1 cellular context compared by ENCODE assay signal in the genomic region with DNA sequence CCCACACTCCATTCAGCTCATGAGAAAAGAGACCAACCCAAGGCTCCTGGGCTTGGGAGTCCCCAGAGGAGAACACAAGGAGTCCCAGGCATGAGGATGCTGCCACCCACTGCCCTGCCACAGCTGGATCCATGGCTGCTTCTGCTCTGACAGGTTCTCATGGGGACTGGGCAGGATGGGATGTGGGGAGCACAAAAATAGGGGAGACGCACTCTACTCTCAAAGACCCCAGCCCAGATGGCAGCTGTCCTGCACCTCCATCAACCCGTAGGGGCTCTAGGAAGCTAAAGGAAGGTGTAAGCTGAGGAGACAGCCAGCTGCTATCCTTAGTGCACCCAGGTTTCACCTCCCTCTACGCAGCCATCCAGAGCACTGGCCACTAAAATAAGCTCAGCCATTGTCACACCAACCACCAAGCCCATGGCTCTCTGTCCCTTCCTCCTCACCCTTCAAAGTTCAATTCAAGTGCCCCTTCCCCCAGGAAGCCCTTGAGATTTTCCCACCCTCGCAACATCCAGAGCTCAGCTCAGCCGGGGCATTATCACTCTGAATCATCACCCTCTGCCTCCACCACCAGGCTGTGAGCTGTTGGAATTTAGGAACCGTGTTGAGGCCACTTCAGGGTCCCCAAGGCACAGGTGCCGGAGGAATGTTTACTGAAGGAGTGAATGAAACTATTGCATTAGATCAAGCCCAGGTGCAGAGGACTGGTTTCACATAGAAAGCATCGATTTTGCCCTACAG.
TF ChIP-seq lines count a peak whose summit lies in the region.

No MANE protein-coding gene starts in this region.

TF ChIP-seq in GM23338, 12 proteins besides CTCF, POLR2A, EP300 and RAD21 (continued from another document):
- TF ChIP-seq, protein P1, sequence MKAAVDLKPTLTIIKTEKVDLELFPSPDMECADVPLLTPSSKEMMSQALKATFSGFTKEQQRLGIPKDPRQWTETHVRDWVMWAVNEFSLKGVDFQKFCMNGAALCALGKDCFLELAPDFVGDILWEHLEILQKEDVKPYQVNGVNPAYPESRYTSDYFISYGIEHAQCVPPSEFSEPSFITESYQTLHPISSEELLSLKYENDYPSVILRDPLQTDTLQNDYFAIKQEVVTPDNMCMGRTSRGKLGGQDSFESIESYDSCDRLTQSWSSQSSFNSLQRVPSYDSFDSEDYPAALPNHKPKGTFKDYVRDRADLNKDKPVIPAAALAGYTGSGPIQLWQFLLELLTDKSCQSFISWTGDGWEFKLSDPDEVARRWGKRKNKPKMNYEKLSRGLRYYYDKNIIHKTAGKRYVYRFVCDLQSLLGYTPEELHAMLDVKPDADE (IDR thresholded peaks at IDR 0.05) = no peak
- TF ChIP-seq ZNF114 (CRISPR knock-in tag; IDR thresholded peaks at IDR 0.05) (no peak), EZH2 (IDR thresholded peaks at IDR 0.05; ENCODE audit: low read depth, unreplicated experiment) (no peak), ZNF331 (CRISPR knock-in tag; IDR thresholded peaks at IDR 0.05; ENCODE audit: low read depth) (no peak), EZH2phosphoT487 (IDR thresholded peaks at IDR 0.05; ENCODE audit: unreplicated experiment) (no peak), NANOG (IDR thresholded peaks at IDR 0.05; ENCODE audit: borderline replicate concordance) (no peak), STAT1 (IDR thresholded peaks at IDR 0.05; ENCODE audit: unreplicated experiment) (no peak)
- TF ChIP-seq, protein P2, sequence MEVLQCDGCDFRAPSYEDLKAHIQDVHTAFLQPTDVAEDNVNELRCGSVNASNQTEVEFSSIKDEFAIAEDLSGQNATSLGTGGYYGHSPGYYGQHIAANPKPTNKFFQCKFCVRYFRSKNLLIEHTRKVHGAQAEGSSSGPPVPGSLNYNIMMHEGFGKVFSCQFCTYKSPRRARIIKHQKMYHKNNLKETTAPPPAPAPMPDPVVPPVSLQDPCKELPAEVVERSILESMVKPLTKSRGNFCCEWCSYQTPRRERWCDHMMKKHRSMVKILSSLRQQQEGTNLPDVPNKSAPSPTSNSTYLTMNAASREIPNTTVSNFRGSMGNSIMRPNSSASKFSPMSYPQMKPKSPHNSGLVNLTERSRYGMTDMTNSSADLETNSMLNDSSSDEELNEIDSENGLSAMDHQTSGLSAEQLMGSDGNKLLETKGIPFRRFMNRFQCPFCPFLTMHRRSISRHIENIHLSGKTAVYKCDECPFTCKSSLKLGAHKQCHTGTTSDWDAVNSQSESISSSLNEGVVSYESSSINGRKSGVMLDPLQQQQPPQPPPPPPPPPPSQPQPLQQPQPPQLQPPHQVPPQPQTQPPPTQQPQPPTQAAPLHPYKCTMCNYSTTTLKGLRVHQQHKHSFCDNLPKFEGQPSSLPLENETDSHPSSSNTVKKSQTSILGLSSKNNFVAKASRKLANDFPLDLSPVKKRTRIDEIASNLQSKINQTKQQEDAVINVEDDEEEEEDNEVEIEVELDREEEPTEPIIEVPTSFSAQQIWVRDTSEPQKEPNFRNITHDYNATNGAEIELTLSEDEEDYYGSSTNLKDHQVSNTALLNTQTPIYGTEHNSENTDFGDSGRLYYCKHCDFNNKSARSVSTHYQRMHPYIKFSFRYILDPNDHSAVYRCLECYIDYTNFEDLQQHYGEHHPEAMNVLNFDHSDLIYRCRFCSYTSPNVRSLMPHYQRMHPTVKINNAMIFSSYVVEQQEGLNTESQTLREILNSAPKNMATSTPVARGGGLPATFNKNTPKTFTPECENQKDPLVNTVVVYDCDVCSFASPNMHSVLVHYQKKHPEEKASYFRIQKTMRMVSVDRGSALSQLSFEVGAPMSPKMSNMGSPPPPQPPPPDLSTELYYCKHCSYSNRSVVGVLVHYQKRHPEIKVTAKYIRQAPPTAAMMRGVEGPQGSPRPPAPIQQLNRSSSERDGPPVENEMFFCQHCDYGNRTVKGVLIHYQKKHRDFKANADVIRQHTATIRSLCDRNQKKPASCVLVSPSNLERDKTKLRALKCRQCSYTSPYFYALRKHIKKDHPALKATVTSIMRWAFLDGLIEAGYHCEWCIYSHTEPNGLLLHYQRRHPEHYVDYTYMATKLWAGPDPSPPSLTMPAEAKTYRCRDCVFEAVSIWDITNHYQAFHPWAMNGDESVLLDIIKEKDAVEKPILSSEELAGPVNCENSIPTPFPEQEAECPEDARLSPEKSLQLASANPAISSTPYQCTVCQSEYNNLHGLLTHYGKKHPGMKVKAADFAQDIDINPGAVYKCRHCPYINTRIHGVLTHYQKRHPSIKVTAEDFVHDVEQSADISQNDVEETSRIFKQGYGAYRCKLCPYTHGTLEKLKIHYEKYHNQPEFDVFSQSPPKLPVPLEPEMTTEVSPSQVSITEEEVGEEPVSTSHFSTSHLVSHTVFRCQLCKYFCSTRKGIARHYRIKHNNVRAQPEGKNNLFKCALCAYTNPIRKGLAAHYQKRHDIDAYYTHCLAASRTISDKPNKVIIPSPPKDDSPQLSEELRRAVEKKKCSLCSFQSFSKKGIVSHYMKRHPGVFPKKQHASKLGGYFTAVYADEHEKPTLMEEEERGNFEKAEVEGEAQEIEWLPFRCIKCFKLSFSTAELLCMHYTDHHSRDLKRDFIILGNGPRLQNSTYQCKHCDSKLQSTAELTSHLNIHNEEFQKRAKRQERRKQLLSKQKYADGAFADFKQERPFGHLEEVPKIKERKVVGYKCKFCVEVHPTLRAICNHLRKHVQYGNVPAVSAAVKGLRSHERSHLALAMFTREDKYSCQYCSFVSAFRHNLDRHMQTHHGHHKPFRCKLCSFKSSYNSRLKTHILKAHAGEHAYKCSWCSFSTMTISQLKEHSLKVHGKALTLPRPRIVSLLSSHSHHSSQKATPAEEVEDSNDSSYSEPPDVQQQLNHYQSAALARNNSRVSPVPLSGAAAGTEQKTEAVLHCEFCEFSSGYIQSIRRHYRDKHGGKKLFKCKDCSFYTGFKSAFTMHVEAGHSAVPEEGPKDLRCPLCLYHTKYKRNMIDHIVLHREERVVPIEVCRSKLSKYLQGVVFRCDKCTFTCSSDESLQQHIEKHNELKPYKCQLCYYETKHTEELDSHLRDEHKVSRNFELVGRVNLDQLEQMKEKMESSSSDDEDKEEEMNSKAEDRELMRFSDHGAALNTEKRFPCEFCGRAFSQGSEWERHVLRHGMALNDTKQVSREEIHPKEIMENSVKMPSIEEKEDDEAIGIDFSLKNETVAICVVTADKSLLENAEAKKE (CRISPR knock-in tag; IDR thresholded peaks at IDR 0.05) = no peak
- TF ChIP-seq, protein P3, sequence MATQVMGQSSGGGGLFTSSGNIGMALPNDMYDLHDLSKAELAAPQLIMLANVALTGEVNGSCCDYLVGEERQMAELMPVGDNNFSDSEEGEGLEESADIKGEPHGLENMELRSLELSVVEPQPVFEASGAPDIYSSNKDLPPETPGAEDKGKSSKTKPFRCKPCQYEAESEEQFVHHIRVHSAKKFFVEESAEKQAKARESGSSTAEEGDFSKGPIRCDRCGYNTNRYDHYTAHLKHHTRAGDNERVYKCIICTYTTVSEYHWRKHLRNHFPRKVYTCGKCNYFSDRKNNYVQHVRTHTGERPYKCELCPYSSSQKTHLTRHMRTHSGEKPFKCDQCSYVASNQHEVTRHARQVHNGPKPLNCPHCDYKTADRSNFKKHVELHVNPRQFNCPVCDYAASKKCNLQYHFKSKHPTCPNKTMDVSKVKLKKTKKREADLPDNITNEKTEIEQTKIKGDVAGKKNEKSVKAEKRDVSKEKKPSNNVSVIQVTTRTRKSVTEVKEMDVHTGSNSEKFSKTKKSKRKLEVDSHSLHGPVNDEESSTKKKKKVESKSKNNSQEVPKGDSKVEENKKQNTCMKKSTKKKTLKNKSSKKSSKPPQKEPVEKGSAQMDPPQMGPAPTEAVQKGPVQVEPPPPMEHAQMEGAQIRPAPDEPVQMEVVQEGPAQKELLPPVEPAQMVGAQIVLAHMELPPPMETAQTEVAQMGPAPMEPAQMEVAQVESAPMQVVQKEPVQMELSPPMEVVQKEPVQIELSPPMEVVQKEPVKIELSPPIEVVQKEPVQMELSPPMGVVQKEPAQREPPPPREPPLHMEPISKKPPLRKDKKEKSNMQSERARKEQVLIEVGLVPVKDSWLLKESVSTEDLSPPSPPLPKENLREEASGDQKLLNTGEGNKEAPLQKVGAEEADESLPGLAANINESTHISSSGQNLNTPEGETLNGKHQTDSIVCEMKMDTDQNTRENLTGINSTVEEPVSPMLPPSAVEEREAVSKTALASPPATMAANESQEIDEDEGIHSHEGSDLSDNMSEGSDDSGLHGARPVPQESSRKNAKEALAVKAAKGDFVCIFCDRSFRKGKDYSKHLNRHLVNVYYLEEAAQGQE (IDR thresholded peaks at IDR 0.05; ENCODE audit: unreplicated experiment) = no peak
